ENCODE assay signal across 12 cellular contexts in genomic region chr2:60834270-60834717, GRCh38. TPM values are rescaled to one million over a fixed set of nuclear protein-coding genes. Genes with fewer than 3 reads are reported as not detected.
A peak's percentile ranks its signal among the peaks of the same experiment; 100 is the strongest.
DNase-seq lines count a peak whose midpoint lies in the region; ATAC-seq and TF ChIP-seq lines count a peak whose summit lies in the region.
"Had no signal": no experiment of that assay in that cellular context is flagged by ENCODE, and none has a peak within 500 bp of the region (broad histone marks: within the 10 kb centered on the region; RNA-seq: fewer than 3 reads in every experiment).

No MANE protein-coding gene starts in this region.

- peak; percentile 56 for ATAC-seq in GM18517 (IDR thresholded peaks at IDR 0.05; ENCODE audit: unreplicated experiment)
- ATAC-seq in GM21723 (IDR thresholded peaks at IDR 0.05; ENCODE audit: unreplicated experiment) = peak; percentile 33
- peak; percentile 40 for ATAC-seq in HG03469 (IDR thresholded peaks at IDR 0.05; ENCODE audit: unreplicated experiment)
- no peak for ATAC-seq in CD4-positive, alpha-beta T cell (ENCODE audit: poor library complexity)
- ATAC-seq: Panc1 had no signal

- POLR2A ChIA-PET in CD4-positive, alpha-beta T cell (lab: Charles Lee) = no interaction called here

- no peaks in the 10 kb centered on the region for H3K27me3 Mint-ChIP-seq in CD4-positive, alpha-beta T cell

- no peaks in the 10 kb centered on the region for H3K9me3 Mint-ChIP-seq in CD4-positive, alpha-beta T cell

- intact Hi-C loops in CD4-positive, alpha-beta T cell (cut with DNase I, micrococcal nuclease) = no loop called here

- H3K4me1 Mint-ChIP-seq in CD4-positive, alpha-beta T cell (ENCODE audit: low read depth) = no peaks in the 10 kb centered on the region

- DNase-seq in medulla oblongata (ENCODE audit: extremely low spot score) (peak; percentile 42), UCSD-AML1 (lab: John Stamatoyannopoulos, UW; ENCODE audit: unreplicated experiment) (no peak), inferior parietal cortex (ENCODE audit: extremely low spot score) (no peak), KG1 (lab: John Stamatoyannopoulos, UW) (no peak)
- no peak for DNase-seq in CD4-positive, alpha-beta T cell
- DNase-seq: cortex of kidney, NCI-H1436 treated with DMSO at 0.1 percent for 48 hours, uterus had no signal

- no peak overlapping the region for H3K4me3 Mint-ChIP-seq in CD4-positive, alpha-beta T cell

- CTCF ChIA-PET in CD4-positive, alpha-beta T cell (lab: Charles Lee) = no interaction called here

- no peaks in the 10 kb centered on the region for H3K27me3 ChIP-seq in CD4-positive, alpha-beta T cell (ENCODE audit: control insufficient read depth, insufficient read depth, low read length)
- H3K27me3 ChIP-seq: uterus had no signal

- TF ChIP-seq CTCF in CD4-positive, alpha-beta T cell (IDR thresholded peaks at IDR 0.05) = no peak

- H3K36me3 Mint-ChIP-seq in CD4-positive, alpha-beta T cell (ENCODE audit: low read depth) = no peaks in the 10 kb centered on the region

- H3K27ac Mint-ChIP-seq in CD4-positive, alpha-beta T cell = no peak overlapping the region

- no peak overlapping the region for H3K27ac ChIP-seq in CD4-positive, alpha-beta T cell (ENCODE audit: low read depth, low read length)
- H3K27ac ChIP-seq: uterus had no signal

- H3K9me3 ChIP-seq in CD4-positive, alpha-beta T cell (ENCODE audit: control insufficient read depth, low read length) = no peaks in the 10 kb centered on the region
- H3K9me3 ChIP-seq: uterus had no signal

RNA-seq across cellular contexts. Expression of gene REL, which starts 47.1 kb away (rescaled TPM):
- total RNA-seq in CD4-positive, alpha-beta T cell = 10 to 100 TPM; 91.9 to 99.9 TPM
